ENCODE assay signal across 15 cellular contexts in genomic region chr11:43925063-43925931, GRCh38. TPM values are rescaled to one million over a fixed set of nuclear protein-coding genes. Genes with fewer than 3 reads are reported as not detected.
DNase-seq lines count a peak whose midpoint lies in the region; ATAC-seq, FAIRE-seq and TF ChIP-seq lines count a peak whose summit lies in the region.
"Had no signal": no experiment of that assay in that cellular context is flagged by ENCODE, and none has a peak within 500 bp of the region (broad histone marks: within the 10 kb centered on the region; RNA-seq: fewer than 3 reads in every experiment).

No MANE protein-coding gene starts in this region.

- WGBS in sigmoid colon, 2 donors = 87 to 89% methylated on average over 14 of the region's 14 CpGs

- peak overlapping the region; percentile 84 to 85 for H3K27ac ChIP-seq in right atrium auricular region
- peak overlapping the region; percentile 74 to 86 (median 82) for H3K27ac ChIP-seq in sigmoid colon

- TF ChIP-seq EP300 in sigmoid colon (IDR thresholded peaks at IDR 0.05) = no peak

- no peaks in the 10 kb centered on the region for H3K27me3 Mint-ChIP-seq in type B pancreatic cell
- H3K27me3 Mint-ChIP-seq: activated CD8-positive, alpha-beta T cell treated with anti-CD3 and anti-CD28 coated beads for 36 hours; activated naive CD8-positive, alpha-beta T cell treated with anti-CD3 and anti-CD28 coated beads, Interleukin-2, amount 50 U/mL, for 24 hours; CD4-positive, CD25-positive, alpha-beta regulatory T cell had no signal

- no peak for TF ChIP-seq POLR2A in sigmoid colon (IDR thresholded peaks at IDR 0.05)

- H3K36me3 ChIP-seq in right atrium auricular region (peaks cover 14% of the 10 kb centered on the region), sigmoid colon (peaks cover 0 to 21% (median 2%) of the 10 kb centered on the region in 4 donors)

- H3K4me1 Mint-ChIP-seq in type B pancreatic cell (ENCODE audit: unreplicated experiment) = peaks cover 46% of the 10 kb centered on the region

- no peak for ATAC-seq in left ventricle myocardium superior
- no peak for ATAC-seq in GM21515 (IDR thresholded peaks at IDR 0.05; ENCODE audit: unreplicated experiment)
- ATAC-seq: activated CD8-positive, alpha-beta T cell treated with anti-CD3 and anti-CD28 coated beads for 36 hours; activated naive CD8-positive, alpha-beta T cell treated with anti-CD3 and anti-CD28 coated beads, Interleukin-2, amount 50 U/mL, for 24 hours; PC-3 had no signal

- intact Hi-C loops in left ventricle myocardium superior (cut with micrococcal nuclease) (no loop called here), sigmoid colon (cut with DNase I) (no loop called here)

- no peak for FAIRE-seq in frontal cortex (lab: Jason Lieb, UNC)

- no peak overlapping the region for H3K4me3 Mint-ChIP-seq in type B pancreatic cell
- H3K4me3 Mint-ChIP-seq: activated CD8-positive, alpha-beta T cell treated with anti-CD3 and anti-CD28 coated beads for 36 hours; activated naive CD8-positive, alpha-beta T cell treated with anti-CD3 and anti-CD28 coated beads, Interleukin-2, amount 50 U/mL, for 24 hours; CD4-positive, CD25-positive, alpha-beta regulatory T cell had no signal

- H3K4me3 ChIP-seq in right atrium auricular region (no peak overlapping the region), sigmoid colon (no peak overlapping the region)
- H3K4me3 ChIP-seq: HAP-1 had no signal

- peaks cover 9% of the 10 kb centered on the region for H3K36me3 Mint-ChIP-seq in type B pancreatic cell

- H3K9me3 ChIP-seq in right atrium auricular region (no peaks in the 10 kb centered on the region), sigmoid colon (no peaks in the 10 kb centered on the region)
- H3K9me3 ChIP-seq: HAP-1 had no signal

- H3K9me3 Mint-ChIP-seq in type B pancreatic cell = no peaks in the 10 kb centered on the region
- H3K9me3 Mint-ChIP-seq: activated CD8-positive, alpha-beta T cell treated with anti-CD3 and anti-CD28 coated beads for 36 hours; activated naive CD8-positive, alpha-beta T cell treated with anti-CD3 and anti-CD28 coated beads, Interleukin-2, amount 50 U/mL, for 24 hours; CD4-positive, CD25-positive, alpha-beta regulatory T cell had no signal

- no peak overlapping the region for H3K27ac Mint-ChIP-seq in type B pancreatic cell
- H3K27ac Mint-ChIP-seq: activated CD8-positive, alpha-beta T cell treated with anti-CD3 and anti-CD28 coated beads for 36 hours; activated naive CD8-positive, alpha-beta T cell treated with anti-CD3 and anti-CD28 coated beads, Interleukin-2, amount 50 U/mL, for 24 hours; CD4-positive, CD25-positive, alpha-beta regulatory T cell had no signal

- H3K27me3 ChIP-seq in right atrium auricular region = no peaks in the 10 kb centered on the region
- no peaks in the 10 kb centered on the region for H3K27me3 ChIP-seq in sigmoid colon

- H3K4me1 ChIP-seq in right atrium auricular region = peaks cover 0 to 45% of the 10 kb centered on the region in 2 donors
- peaks cover 0 to 52% (median 40%) of the 10 kb centered on the region in 4 donors for H3K4me1 ChIP-seq in sigmoid colon

- TF ChIP-seq CTCF in right atrium auricular region (IDR thresholded peaks at IDR 0.05) (no peak), sigmoid colon (IDR thresholded peaks at IDR 0.05) (no peak), type B pancreatic cell (conservative IDR thresholded peaks at IDR 0.05) (no peak)

- no peak for DNase-seq in right atrium auricular region (ENCODE audit: low spot score)
- no peak for DNase-seq in left ventricle myocardium superior
- peak; percentile 48 for DNase-seq in iris pigment epithelial cell (ENCODE audit: low read depth)
- no peak for DNase-seq in sigmoid colon
- no peak for DNase-seq in type B pancreatic cell (ENCODE audit: extremely low spot score, unreplicated experiment)
- DNase-seq in activated effector memory CD4-positive, alpha-beta T cell treated with anti-CD3 and anti-CD28 coated beads, Interleukin-2, amount 50 U/mL, for 16 hours = no peak
- no peak for DNase-seq in frontal cortex (ENCODE audit: low spot score in 2 of 2)
- DNase-seq: activated CD8-positive, alpha-beta T cell treated with anti-CD3 and anti-CD28 coated beads for 36 hours; activated naive CD8-positive, alpha-beta T cell treated with anti-CD3 and anti-CD28 coated beads, Interleukin-2, amount 50 U/mL, for 24 hours; CD4-positive, CD25-positive, alpha-beta regulatory T cell; cerebellar nuclear complex; NCI-H1694; PC-3 had no signal

RNA-seq across cellular contexts. Expression of gene C11orf96, which starts 17.1 kb away (rescaled TPM):
- 100 to 1,000 TPM in 1 of 2 donors, 10 to 100 TPM in 1; 60.2 to 156 TPM for total RNA-seq in right atrium auricular region
- 16.1 TPM for total RNA-seq in left ventricle myocardium superior
- total RNA-seq in sigmoid colon = 100 to 1,000 TPM in 2 of 4 donors, 10 to 100 TPM in 2; 47.4 to 336 (median 95.6) TPM
- polyA plus RNA-seq in sigmoid colon = 10 to 100 TPM in 2 of 3 donors, 1 to 10 TPM in 1; 7.4 to 29.3 (median 24.6) TPM
- total RNA-seq in type B pancreatic cell (ENCODE audit: low replicate concordance) = 1.5 and 5.2 TPM in 2 replicates
- 15.5 TPM for total RNA-seq in frontal cortex
- polyA plus RNA-seq: CD4-positive, CD25-positive, alpha-beta regulatory T cell had no signal

RNA-seq across cellular contexts. Expression of gene ALKBH3, which starts 44.7 kb away (rescaled TPM):
- total RNA-seq in right atrium auricular region = 10 to 100 TPM; 10.5 to 19.8 TPM
- 17.5 TPM for total RNA-seq in left ventricle myocardium superior
- 10 to 100 TPM; 25.7 to 31.2 (median 30.6) TPM for total RNA-seq in sigmoid colon
- 10 to 100 TPM; 15.7 to 27.3 (median 22.8) TPM for polyA plus RNA-seq in sigmoid colon
- 27.3 and 30.6 TPM in 2 replicates for total RNA-seq in type B pancreatic cell (ENCODE audit: low replicate concordance)
- total RNA-seq in frontal cortex = 16.7 TPM
